Comparison of ENCODE assay signal across 8 cellular contexts in genomic region chr6:113860165-113860955, GRCh38. TPM values are rescaled to one million over a fixed set of nuclear protein-coding genes. Genes with fewer than 3 reads are reported as not detected.
DNase-seq lines count a peak whose midpoint lies in the region; TF ChIP-seq lines count a peak whose summit lies in the region.

No MANE protein-coding gene starts in this region.

- H3K9me3 ChIP-seq in Karpas-422 (ENCODE audit: low read length) = no peaks in the 10 kb centered on the region

- H3K27me3 Mint-ChIP-seq in glutamatergic neuron (ENCODE audit: unreplicated experiment) = peaks cover 22% of the 10 kb centered on the region

- no peak for TF ChIP-seq CTCF in WI38 (IDR thresholded peaks at IDR 0.05; ENCODE audit: low read depth, low read length)
- TF ChIP-seq CTCF in glutamatergic neuron (IDR thresholded peaks at IDR 0.05; ENCODE audit: partially characterized antibody, unreplicated experiment) = no peak

- H2AFZ ChIP-seq in Karpas-422 (ENCODE audit: low read length) = no peak overlapping the region

- peak overlapping the region; percentile 93 for H3K27ac Mint-ChIP-seq in glutamatergic neuron (ENCODE audit: unreplicated experiment)

- H3K4me1 Mint-ChIP-seq in glutamatergic neuron (ENCODE audit: low read depth, unreplicated experiment) = peaks cover 12% of the 10 kb centered on the region

- peak overlapping the region; percentile 98 for H3K4me3 Mint-ChIP-seq in glutamatergic neuron (ENCODE audit: unreplicated experiment)

- H3K4me1 ChIP-seq in rectal smooth muscle tissue (ENCODE audit: control insufficient read depth, insufficient read depth, low read length) = no peaks in the 10 kb centered on the region
- peaks cover 27% of the 10 kb centered on the region for H3K4me1 ChIP-seq in Karpas-422 (ENCODE audit: low read length)

- H3K9ac ChIP-seq in rectal smooth muscle tissue (ENCODE audit: low read length) = no peak overlapping the region
- H3K9ac ChIP-seq in Karpas-422 (ENCODE audit: low read length) = no peak overlapping the region

- no peaks in the 10 kb centered on the region for H3K9me2 ChIP-seq in Karpas-422 (replicated peaks; ENCODE audit: insufficient read depth, low read length)

- no peak overlapping the region for H3K4me2 ChIP-seq in Karpas-422 (ENCODE audit: low read depth, low read length, poor library complexity, severe bottlenecking)

- H3K36me3 ChIP-seq in rectal smooth muscle tissue (ENCODE audit: control insufficient read depth, insufficient read depth, low read length) (peaks cover 4% of the 10 kb centered on the region), Karpas-422 (ENCODE audit: insufficient read depth, low read length) (no peaks in the 10 kb centered on the region)

- no peaks in the 10 kb centered on the region for H3K27me3 ChIP-seq in rectal smooth muscle tissue (ENCODE audit: control insufficient read depth, insufficient read depth, low read length)
- H3K27me3 ChIP-seq in Karpas-422 (ENCODE audit: low read length) = 0 out of 2 replicates have a peak, but pooled peaks cover 1% of the 10 kb centered on the region

- H3K4me3 ChIP-seq in WI38 (ENCODE audit: low read depth, low read length) (peak overlapping the region; percentile 89), rectal smooth muscle tissue (ENCODE audit: low read length) (peak overlapping the region; percentile 99), Karpas-422 (ENCODE audit: low read length) (no peak overlapping the region)

- DNase-seq in NCI-H1417 (lab: John Stamatoyannopoulos, UW) (peak; percentile 7 to 60 (median 52)), NCI-H1417 treated with DMSO at 0.1 percent for 48 hours (lab: John Stamatoyannopoulos, UW) (no peak), glutamatergic neuron (peak; percentile 63), NCI-H187 treated with DMSO at 0.1 percent for 48 hours (lab: John Stamatoyannopoulos, UW) (no peak), Karpas-422 (no peak), SKM-1 (lab: John Stamatoyannopoulos, UW; ENCODE audit: unreplicated experiment) (no peak)

- H4K20me1 ChIP-seq in Karpas-422 (ENCODE audit: insufficient read depth, low read depth, low read length) = no peaks in the 10 kb centered on the region

- H3K79me2 ChIP-seq in Karpas-422 (ENCODE audit: low read length) = no peaks in the 10 kb centered on the region

- H3K27ac ChIP-seq in rectal smooth muscle tissue (ENCODE audit: low read depth, low read length) (peak overlapping the region; percentile 97), Karpas-422 (ENCODE audit: low read length) (no peak overlapping the region)

- peaks cover 6% of the 10 kb centered on the region for H3K36me3 Mint-ChIP-seq in glutamatergic neuron (ENCODE audit: unreplicated experiment)

- peaks cover 19% of the 10 kb centered on the region for H3K9me3 Mint-ChIP-seq in glutamatergic neuron (ENCODE audit: unreplicated experiment)

RNA-seq across cellular contexts. Expression of gene MARCKS, which starts 3.2 kb away (rescaled TPM):
- 442 TPM for total RNA-seq in glutamatergic neuron (ENCODE audit: unreplicated experiment)
- 2.2 and 2.8 TPM in 2 replicates for total RNA-seq in Karpas-422 (2014; rRNA removed; shearing (Covaris generic); ENCODE audit: low replicate concordance)

Comparison
In these comparisons a context has a peak if more than half of its experiments do, and no peak if none do; other contexts are left out.
1. DNase-seq: peak in NCI-H1417 (3 of 3) and glutamatergic neuron (single experiment); none in NCI-H1417 treated with DMSO at 0.1 percent for 48 hours (single experiment), NCI-H187 treated with DMSO at 0.1 percent for 48 hours (single experiment), Karpas-422 (single experiment) and SKM-1 (single experiment).
2. RNA of gene MARCKS, which starts 3.2 kb away (total RNA-seq): 442 TPM in glutamatergic neuron (single experiment); 2.2 to 2.8 TPM in Karpas-422; every median in the first group is over 100 times any median in the second.